ENCODE assay signal across 1 cellular context in genomic region chr9:115668506-115668905, GRCh38.
TF ChIP-seq lines count a peak whose summit lies in the region.

No MANE protein-coding gene starts in this region.

TF ChIP-seq in HepG2, 621 proteins besides CTCF, POLR2A, EP300 and RAD21 (continued from another document):
- TF ChIP-seq ZXDC (CRISPR knock-in tag; IDR thresholded peaks at IDR 0.05) (no peak), HMGXB3 (CRISPR knock-in tag; IDR thresholded peaks at IDR 0.05; ENCODE audit: borderline replicate concordance) (no peak), LCORL (IDR thresholded peaks at IDR 0.05) (no peak), LCORL (CRISPR knock-in tag; IDR thresholded peaks at IDR 0.05) (no peak), ZNF530 (CRISPR knock-in tag; IDR thresholded peaks at IDR 0.05; ENCODE audit: low read depth) (no peak), ZNF615 (CRISPR knock-in tag; IDR thresholded peaks at IDR 0.05; ENCODE audit: borderline replicate concordance) (no peak), ZSCAN12 (CRISPR knock-in tag; IDR thresholded peaks at IDR 0.05) (no peak), SKIL (CRISPR knock-in tag; IDR thresholded peaks at IDR 0.05; ENCODE audit: borderline replicate concordance) (no peak)
TF ChIP-seq in HepG2: peak in this region for 0.
